ENCODE assay signal across 19 cellular contexts in genomic region chr18:23847321-23847986, GRCh38.
DNase-seq lines count a peak whose midpoint lies in the region; ATAC-seq and TF ChIP-seq lines count a peak whose summit lies in the region.
"Had no signal": no experiment of that assay in that cellular context is flagged by ENCODE, and none has a peak within 500 bp of the region (broad histone marks: within the 10 kb centered on the region; RNA-seq: fewer than 3 reads in every experiment).

No MANE protein-coding gene starts in this region.

- no peak for TF ChIP-seq RAD21 in liver (IDR thresholded peaks at IDR 0.05)

- intact Hi-C loops in natural killer cell (cut with micrococcal nuclease) (no loop called here), dorsolateral prefrontal cortex (cut with DNase I) (no loop called here), posterior vena cava (cut with DNase I) (no loop called here)

- H3K27ac ChIP-seq in liver (ENCODE audit: low read depth in 1 of 2, low read length in 2 of 2) (no peak overlapping the region), trophoblast cell (ENCODE audit: low read depth, low read length) (no peak overlapping the region), dorsolateral prefrontal cortex (no peak overlapping the region)
- H3K27ac ChIP-seq: 22Rv1, A549, C4-2B, HL-60 had no signal

- H3K36me3 Mint-ChIP-seq in natural killer cell treated with Interleukin-12 subunit alpha and Interleukin-12 subunit beta and Interleukin-15 and Interleukin-18, amount 100 ng/mL, for 72 hours, result no peaks in the 10 kb centered on the region
- no peaks in the 10 kb centered on the region for H3K36me3 Mint-ChIP-seq in natural killer cell

- no peak overlapping the region for H3K23ac ChIP-seq in trophoblast cell (ENCODE audit: low read length)

- no peak overlapping the region for H4K12ac ChIP-seq in trophoblast cell (ENCODE audit: low read depth, low read length)

- no peak overlapping the region for H3K4me3 ChIP-seq in liver (ENCODE audit: low read depth in 1 of 3, low read length in 3 of 3)
- peak overlapping the region; percentile 31 for H3K4me3 ChIP-seq in trophoblast cell (ENCODE audit: low read depth, low read length)
- H3K4me3 ChIP-seq in dorsolateral prefrontal cortex, result no peak overlapping the region
- H3K4me3 ChIP-seq: A549, GM23338 had no signal

- no peak for DNase-seq in natural killer cell treated with Interleukin-12 subunit alpha and Interleukin-12 subunit beta and Interleukin-15 and Interleukin-18, amount 100 ng/mL, for 72 hours (ENCODE audit: low spot score)
- DNase-seq in natural killer cell (no peak), trophoblast cell (no peak), dorsolateral prefrontal cortex (no peak), posterior vena cava (ENCODE audit: low spot score) (no peak)
- DNase-seq in central memory CD4-positive, alpha-beta T cell, result no peak
- DNase-seq: AML-193; Caco-2; CD4-positive, alpha-beta T cell; H7; HFFc6; IMR-90 had no signal

- no peak overlapping the region for H2BK5ac ChIP-seq in trophoblast cell (ENCODE audit: low read depth, low read length, poor library complexity)

- peaks cover 9% of the 10 kb centered on the region in 2 donors for H3K27me3 Mint-ChIP-seq in natural killer cell treated with Interleukin-12 subunit alpha and Interleukin-12 subunit beta and Interleukin-15 and Interleukin-18, amount 100 ng/mL, for 72 hours
- peaks cover 0 to 12% of the 10 kb centered on the region in 2 donors for H3K27me3 Mint-ChIP-seq in natural killer cell (ENCODE audit: low read depth in 2 of 2)
- H3K27me3 Mint-ChIP-seq: CD4-positive, alpha-beta T cell had no signal

- TF ChIP-seq CTCF in natural killer cell (IDR thresholded peaks at IDR 0.05) (no peak), liver (IDR thresholded peaks at IDR 0.05; ENCODE audit: low read depth, low read length, missing input control) (no peak), dorsolateral prefrontal cortex (IDR thresholded peaks at IDR 0.05 in 54 of 56, conservative IDR thresholded peaks at IDR 0.05 in 2 of 56; ENCODE audit: low read depth in 1 of 56, partially characterized antibody in 56 of 56) (no peak)

- H4K8ac ChIP-seq in trophoblast cell (ENCODE audit: low read depth, low read length), result no peak overlapping the region

- H3K27me3 ChIP-seq in liver (ENCODE audit: control insufficient read depth in 4 of 4, insufficient read depth in 4 of 4, low read length in 3 of 4) (no peaks in the 10 kb centered on the region), trophoblast cell (ENCODE audit: insufficient read depth, low read length) (no peaks in the 10 kb centered on the region), dorsolateral prefrontal cortex (no peaks in the 10 kb centered on the region)

- H3K9ac ChIP-seq in liver (ENCODE audit: low read depth in 1 of 2, low read length in 2 of 2) (no peak overlapping the region), trophoblast cell (ENCODE audit: low read length) (no peak overlapping the region)

- no peak overlapping the region for H3K4ac ChIP-seq in trophoblast cell (ENCODE audit: low read depth, low read length)

- H3K79me1 ChIP-seq in trophoblast cell (ENCODE audit: low read length), result no peaks in the 10 kb centered on the region

- no peaks in the 10 kb centered on the region for H3K9me3 Mint-ChIP-seq in natural killer cell treated with Interleukin-12 subunit alpha and Interleukin-12 subunit beta and Interleukin-15 and Interleukin-18, amount 100 ng/mL, for 72 hours
- no peaks in the 10 kb centered on the region for H3K9me3 Mint-ChIP-seq in natural killer cell
- H3K9me3 Mint-ChIP-seq: CD4-positive, alpha-beta T cell; GM23338; HFFc6 had no signal

- H2AK5ac ChIP-seq in trophoblast cell (ENCODE audit: low read length), result no peak overlapping the region

- H3K79me2 ChIP-seq in trophoblast cell (ENCODE audit: control insufficient read depth, insufficient read depth, low read length, poor library complexity), result no peaks in the 10 kb centered on the region

- H3K4me2 ChIP-seq in trophoblast cell (ENCODE audit: low read length), result no peak overlapping the region
- H3K4me2 ChIP-seq: A549, GM23338 had no signal

- no peaks in the 10 kb centered on the region for H3K4me1 Mint-ChIP-seq in natural killer cell treated with Interleukin-12 subunit alpha and Interleukin-12 subunit beta and Interleukin-15 and Interleukin-18, amount 100 ng/mL, for 72 hours (ENCODE audit: low read depth in 2 of 2)
- peaks cover 0 to 1% of the 10 kb centered on the region in 2 donors for H3K4me1 Mint-ChIP-seq in natural killer cell

- H3K27ac Mint-ChIP-seq in natural killer cell treated with Interleukin-12 subunit alpha and Interleukin-12 subunit beta and Interleukin-15 and Interleukin-18, amount 100 ng/mL, for 72 hours, result peak overlapping the region in 1 of 2 donors; percentile 36
- no peak overlapping the region for H3K27ac Mint-ChIP-seq in natural killer cell
- H3K27ac Mint-ChIP-seq: CD4-positive, alpha-beta T cell; GM23338; HFFc6 had no signal

- no peak overlapping the region for H3K4me3 Mint-ChIP-seq in natural killer cell treated with Interleukin-12 subunit alpha and Interleukin-12 subunit beta and Interleukin-15 and Interleukin-18, amount 100 ng/mL, for 72 hours
- no peak overlapping the region for H3K4me3 Mint-ChIP-seq in natural killer cell
- H3K4me3 Mint-ChIP-seq: CD4-positive, alpha-beta T cell; GM23338; HFFc6 had no signal

- H4K91ac ChIP-seq in trophoblast cell (ENCODE audit: low read depth, low read length), result no peak overlapping the region

- no peak overlapping the region for H2AFZ ChIP-seq in trophoblast cell (ENCODE audit: insufficient read depth, low read length, poor library complexity)
- H2AFZ ChIP-seq: GM23338 had no signal

- no peak overlapping the region for H2BK12ac ChIP-seq in trophoblast cell (ENCODE audit: low read length)

- H3K4me1 ChIP-seq in liver (ENCODE audit: control insufficient read depth in 4 of 4, insufficient read depth in 4 of 4, low read length in 3 of 4), result peaks cover 2 to 13% (median 9%) of the 10 kb centered on the region in 4 donors
- H3K4me1 ChIP-seq in trophoblast cell (ENCODE audit: control insufficient read depth in 1 of 2, insufficient read depth in 2 of 2, low read length in 2 of 2), result peaks cover 7% of the 10 kb centered on the region in 2 experiments
- H3K4me1 ChIP-seq: A549 had no signal

- peak; percentile 8 to 36 for ATAC-seq in natural killer cell treated with Interleukin-12 subunit alpha and Interleukin-12 subunit beta and Interleukin-15 and Interleukin-18, amount 100 ng/mL, for 72 hours
- ATAC-seq in natural killer cell, result no peak
- ATAC-seq: A549, GM23338, HCT116 had no signal

- H3K36me3 ChIP-seq in liver (ENCODE audit: control insufficient read depth in 4 of 4, insufficient read depth in 3 of 4, low read depth in 1 of 4, low read length in 3 of 4) (no peaks in the 10 kb centered on the region), trophoblast cell (ENCODE audit: control insufficient read depth in 1 of 2, insufficient read depth in 2 of 2, low read length in 2 of 2) (no peaks in the 10 kb centered on the region)

- no peak overlapping the region for H3K18ac ChIP-seq in trophoblast cell (ENCODE audit: low read length)

- H3K9me3 ChIP-seq in liver (ENCODE audit: control insufficient read depth in 4 of 4, low read length in 3 of 4) (no peaks in the 10 kb centered on the region), trophoblast cell (ENCODE audit: insufficient read depth, low read depth, low read length) (no peaks in the 10 kb centered on the region)
- H3K9me3 ChIP-seq: A549, Caco-2 had no signal

- no peak overlapping the region for H3K14ac ChIP-seq in trophoblast cell (ENCODE audit: low read length)

- WGBS in liver, result 88% methylated on average over 19 of the region's 19 CpGs
- WGBS in trophoblast cell (ENCODE audit: extremely low coverage, insufficient coverage, insufficient read length), result no CpG with 5 or more reads among the region's 19 CpGs

- H2BK120ac ChIP-seq in trophoblast cell (ENCODE audit: insufficient read depth, low read length, poor library complexity), result no peak overlapping the region

TF ChIP-seq in liver, 16 proteins besides CTCF, POLR2A, EP300 and RAD21 (continues in another document):
- TF ChIP-seq RXRA (IDR thresholded peaks at IDR 0.05) (peak in 1 of 2 donors; percentile 5), YY1 (IDR thresholded peaks at IDR 0.05) (no peak), FOXA1 (IDR thresholded peaks at IDR 0.05) (no peak), GABPA (IDR thresholded peaks at IDR 0.05 in 1 of 2, conservative IDR thresholded peaks at IDR 0.05 in 1 of 2) (no peak), SP1 (IDR thresholded peaks at IDR 0.05) (peak; percentile 42), MAX (IDR thresholded peaks at IDR 0.05) (no peak), EGR1 (IDR thresholded peaks at IDR 0.05; ENCODE audit: low read depth in 2 of 2) (no peak), ATF3 (IDR thresholded peaks at IDR 0.05) (no peak), TAF1 (conservative IDR thresholded peaks at IDR 0.05) (no peak), HNF4A (conservative IDR thresholded peaks at IDR 0.05) (peak; percentile 43 to 60), NR2F2 (IDR thresholded peaks at IDR 0.05) (no peak)

Comparison
In these comparisons a context has a peak if more than half of its experiments do, and no peak if none do; other contexts are left out.
1. ATAC-seq: peak in natural killer cell treated with Interleukin-12 subunit alpha and Interleukin-12 subunit beta and Interleukin-15 and Interleukin-18, amount 100 ng/mL, for 72 hours (2 of 2); none in natural killer cell (0 of 3).